In the genomic region with DNA sequence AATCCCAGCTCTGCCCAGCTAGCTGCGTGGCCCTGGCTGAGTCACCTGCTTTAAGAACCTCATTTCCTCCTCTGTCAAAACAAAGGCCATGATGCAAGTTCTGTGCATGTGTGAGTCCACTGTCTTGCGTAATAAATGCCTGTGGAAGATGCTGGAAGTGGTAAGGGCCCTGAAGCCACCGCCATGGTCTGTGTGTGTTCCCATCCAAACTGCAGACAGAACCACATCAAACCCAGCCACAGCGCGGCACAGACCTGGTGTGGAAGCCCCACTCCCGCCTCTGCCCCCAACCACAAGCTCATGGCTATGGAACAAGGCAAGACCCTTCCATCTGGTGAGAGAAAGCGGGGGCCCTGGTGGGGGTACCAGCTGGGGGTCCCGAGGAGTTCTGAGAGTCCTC, we compare ENCODE assay signal across 11 cellular contexts. TPM values are rescaled to one million over a fixed set of nuclear protein-coding genes. Genes with fewer than 3 reads are reported as not detected.
DNase-seq lines count a peak whose midpoint lies in the region; ATAC-seq, FAIRE-seq and TF ChIP-seq lines count a peak whose summit lies in the region.
"Had no signal": no experiment of that assay in that cellular context is flagged by ENCODE, and none has a peak within 500 bp of the region (broad histone marks: within the 10 kb centered on the region; RNA-seq: fewer than 3 reads in every experiment).

No MANE protein-coding gene starts in this region.

- H2BK20ac ChIP-seq in IMR-90 (ENCODE audit: low read depth, low read length), result no peak overlapping the region

- H3K4ac ChIP-seq in IMR-90 (ENCODE audit: low read depth, low read length), result peak overlapping the region; percentile 17; the same call in 1 of the 2 replicates

- CTCF ChIA-PET in BJ (lab: Yijun Ruan, JAX), result interaction anchor here (1.3 to 1.8 kb wide), 4 partner anchors 11 to 72 kb away, joined by 3 to 7 read pairs (median 4); no protein-coding TSS in a partner anchor
- CTCF ChIA-PET in IMR-90 (lab: Yijun Ruan, JAX), result no interaction called here
- CTCF ChIA-PET in HepG2 (lab: Yijun Ruan, JAX; ENCODE audit: low intra/inter-chr PET ratio, low total read pairs), result no interaction called here

- no peaks in the 10 kb centered on the region for H3K79me1 ChIP-seq in IMR-90 (ENCODE audit: low read depth in 1 of 2, low read length in 2 of 2)

- TF ChIP-seq POLR2A in IMR-90 (IDR thresholded peaks at IDR 0.05; ENCODE audit: low read depth, low read length) (no peak), adrenal gland (IDR thresholded peaks at IDR 0.05) (no peak), HepG2 (IDR thresholded peaks at IDR 0.05; ENCODE audit: insufficient read depth in 1 of 2, low read depth in 2 of 2, low read length in 2 of 2) (no peak)

- intact Hi-C loops in IMR-90 (cut with micrococcal nuclease), result no loop called here
- intact Hi-C loops in adrenal gland (cut with DNase I), result no loop called here
- intact Hi-C loops in HepG2 (cut with micrococcal nuclease; ENCODE audit: unreplicated experiment), result no loop called here

- no peak overlapping the region; the same call in 1 of the 2 replicates for H4K91ac ChIP-seq in IMR-90 (ENCODE audit: insufficient read depth, low read depth, low read length)

- H3K79me2 ChIP-seq in HepG2 (ENCODE audit: insufficient read depth, low read length) (no peaks in the 10 kb centered on the region), MM.1S (ENCODE audit: low read length) (no peaks in the 10 kb centered on the region)

- no peaks in the 10 kb centered on the region for H3K9me2 ChIP-seq in MM.1S (replicated peaks; ENCODE audit: insufficient read depth, low read length)

- no peak overlapping the region for H2AK5ac ChIP-seq in IMR-90 (ENCODE audit: low read depth, low read length)

- H3F3A ChIP-seq in MM.1S (ENCODE audit: insufficient read depth, low read length), result no peaks in the 10 kb centered on the region

- BruUV-seq in IMR-90 (replicated peaks; lab: Mats Ljungman, UMichigan) (no TSS peak), HepG2 (replicated peaks; lab: Mats Ljungman, UMichigan) (no TSS peak)

- in situ Hi-C loops in IMR-90 (cut with MboI; ENCODE audit: low sequenced_read_pairs), result no loop called here
- in situ Hi-C loops in HepG2 (cut with HindIII; ENCODE audit: extremely low pct_ligation_motif_present, low pct_unique_long_range_greater_than_20kb), result no loop called here

- H3K14ac ChIP-seq in IMR-90 (replicated peaks; ENCODE audit: low read depth, low read length), result no peak overlapping the region

- H3K56ac ChIP-seq in IMR-90 (ENCODE audit: extremely low read depth, insufficient read depth, low read length), result no peak overlapping the region

- POLR2A ChIA-PET in BJ (lab: Charles Lee), result no interaction called here
- POLR2A ChIA-PET in IMR-90 (lab: Charles Lee; ENCODE audit: unreplicated experiment), result no interaction called here
- POLR2A ChIA-PET in HepG2 (lab: Yijun Ruan, JAX), result interaction anchor here (3.6 kb wide), 1 partner anchor 20 kb away, joined by 11 read pairs; no protein-coding TSS in a partner anchor

- H3K9ac ChIP-seq in IMR-90 (ENCODE audit: low read depth, low read length) (no peak overlapping the region), HepG2 (ENCODE audit: insufficient read depth, low read depth, low read length) (no peak overlapping the region), MM.1S (ENCODE audit: low read length) (no peak overlapping the region)

- H3K27ac ChIP-seq in IMR-90 (ENCODE audit: insufficient read depth, low read length) (no peak overlapping the region), adrenal gland (no peak overlapping the region), HepG2 (ENCODE audit: extremely low read length, insufficient read depth, low read length) (no peak overlapping the region), MM.1S (ENCODE audit: low read length) (no peak overlapping the region)

- ATAC-seq in IMR-90 (ENCODE audit: low read depth) (peak; percentile 49), HepG2 (peak; percentile 10; the same call in 2 of the 3 replicates), HG03571 (IDR thresholded peaks at IDR 0.05; ENCODE audit: unreplicated experiment) (no peak)
- ATAC-seq in activated CD4-positive, CD25-positive, alpha-beta regulatory T cell treated with anti-CD3 and anti-CD28 coated beads, Interleukin-2, amount 50 U/mL, for 24 hours, result no peak

- H3K4me1 ChIP-seq in IMR-90 (ENCODE audit: control insufficient read depth, insufficient read depth, low read length) (peaks cover 7% of the 10 kb centered on the region; the same call in 1 of the 2 replicates), adrenal gland (replicated peaks in 1 of 2) (no peaks in the 10 kb centered on the region), HepG2 (ENCODE audit: insufficient read depth, low read length) (peaks cover 25% of the 10 kb centered on the region), MM.1S (ENCODE audit: low read length) (no peaks in the 10 kb centered on the region)

- H3K4me3 ChIP-seq in BJ (ENCODE audit: low read depth, low read length), result no peak overlapping the region
- no peak overlapping the region for H3K4me3 ChIP-seq in IMR-90 (ENCODE audit: insufficient read depth, low read depth, low read length)
- no peak overlapping the region for H3K4me3 ChIP-seq in adrenal gland
- no peak overlapping the region for H3K4me3 ChIP-seq in HepG2 (replicated peaks in 1 of 3; ENCODE audit: insufficient read depth in 1 of 3, low read depth in 2 of 3, low read length in 3 of 3)
- no peak overlapping the region for H3K4me3 ChIP-seq in MM.1S (ENCODE audit: low read length)

- H3K23ac ChIP-seq in IMR-90 (ENCODE audit: low read depth, low read length), result no peak overlapping the region

- peaks cover 6% of the 10 kb centered on the region for H3K27me3 ChIP-seq in BJ (ENCODE audit: control insufficient read depth, insufficient read depth, low read length)
- H3K27me3 ChIP-seq in IMR-90 (ENCODE audit: control insufficient read depth, insufficient read depth, low read length), result peaks cover 19% of the 10 kb centered on the region
- no peaks in the 10 kb centered on the region for H3K27me3 ChIP-seq in adrenal gland
- peaks cover 2 to 22% of the 10 kb centered on the region in 2 experiments; a peak in 4 of 5 replicates for H3K27me3 ChIP-seq in HepG2 (ENCODE audit: control insufficient read depth in 1 of 2, insufficient read depth in 2 of 2, low read length in 2 of 2)
- H3K27me3 ChIP-seq in MM.1S (replicated peaks; ENCODE audit: insufficient read depth, low read length), result peaks cover 27% of the 10 kb centered on the region

- H2BK15ac ChIP-seq in IMR-90 (ENCODE audit: low read depth, low read length), result no peak overlapping the region

- H2AFZ ChIP-seq in IMR-90 (replicated peaks; ENCODE audit: low read length, poor library complexity) (peak overlapping the region; percentile 4), HepG2 (ENCODE audit: low read length) (no peak overlapping the region), MM.1S (ENCODE audit: low read length) (no peak overlapping the region)

- H3K9me3 ChIP-seq in IMR-90 (ENCODE audit: control insufficient read depth, insufficient read depth, low read length) (no peaks in the 10 kb centered on the region), adrenal gland (replicated peaks in 1 of 3) (no peaks in the 10 kb centered on the region), HepG2 (ENCODE audit: low read length) (no peaks in the 10 kb centered on the region), MM.1S (replicated peaks; ENCODE audit: insufficient read depth, low read length) (no peaks in the 10 kb centered on the region)

- WGBS in IMR-90 (ENCODE audit: extremely low coverage in 2 of 2, insufficient read length in 1 of 2), 2 experiments, result no CpG with 5 or more reads among the region's 8 CpGs
- 81 to 85% (median 84%) methylated on average over 6 to 8 of the region's 8 CpGs for WGBS in adrenal gland, 4 donors
- 18% methylated on average over 6 of the region's 8 CpGs for WGBS in HepG2 (ENCODE audit: low lambda C conversion rate)

- TF ChIP-seq EP300 in HepG2 (IDR thresholded peaks at IDR 0.05; ENCODE audit: low read depth in 2 of 2, low read length in 2 of 2) (peak in 1 of 2 experiments; percentile 52; a peak in 2 of 4 replicates), HepG2 (CRISPR knock-in tag; IDR thresholded peaks at IDR 0.05; ENCODE audit: borderline replicate concordance) (no peak)

- TF ChIP-seq RAD21 in IMR-90 (IDR thresholded peaks at IDR 0.05; ENCODE audit: low read length) (no peak), HepG2 (CRISPR knock-in tag; IDR thresholded peaks at IDR 0.05) (no peak)

- H3K9me1 ChIP-seq in IMR-90 (ENCODE audit: insufficient read depth, low read length), result 0 out of 2 replicates have a peak, but pooled peaks cover 4% of the 10 kb centered on the region

- H4K20me1 ChIP-seq in IMR-90 (ENCODE audit: insufficient read depth, low read length) (no peaks in the 10 kb centered on the region), HepG2 (ENCODE audit: insufficient read depth, low read length) (no peaks in the 10 kb centered on the region), MM.1S (ENCODE audit: insufficient read depth, low read length) (no peaks in the 10 kb centered on the region)

- peak; percentile 41 for DNase-seq in BJ (ENCODE audit: low read depth)
- peak; percentile 95 for DNase-seq in IMR-90
- DNase-seq in adrenal gland, result peak in 4 of 7 donors; percentile 25 to 41 (median 34)
- peak; percentile 75 for DNase-seq in HepG2 (ENCODE audit: low spot score)
- DNase-seq in activated naive CD4-positive, alpha-beta T cell treated with anti-CD3 and anti-CD28 coated beads, Interleukin-2, amount 50 U/mL, for 16 hours, result no peak
- no peak for DNase-seq in MM.1S
- DNase-seq: activated gamma-delta T cell treated with Interleukin-2 at 50 U/mL for 16 hours, hippocampal formation had no signal

- H4K8ac ChIP-seq in IMR-90 (ENCODE audit: low read depth in 2 of 2, low read length in 2 of 2), result peak overlapping the region in 1 of 2 experiments; percentile 69; a peak in 2 of 4 replicates

- FAIRE-seq in HepG2 (lab: Jason Lieb, UNC), result no peak

- dilution Hi-C loops in IMR-90 (cut with HindIII; ENCODE audit: low sequenced_read_pairs, unreplicated experiment), result no loop called here

- H4K5ac ChIP-seq in IMR-90 (ENCODE audit: low read depth, low read length), result no peak overlapping the region

- 0 out of 2 replicates have a peak overlapping the region, but pooled peaks have one; percentile 2 for H2BK120ac ChIP-seq in IMR-90 (ENCODE audit: low read depth, low read length)

- H3K4me2 ChIP-seq in IMR-90 (ENCODE audit: low read depth, low read length) (no peak overlapping the region), HepG2 (ENCODE audit: low read depth, low read length) (peak overlapping the region; percentile 53; the same call in 1 of the 2 replicates), MM.1S (ENCODE audit: low read depth, low read length) (no peak overlapping the region)

- H3K18ac ChIP-seq in IMR-90 (ENCODE audit: low read depth, low read length), result no peak overlapping the region

- TF ChIP-seq CTCF in BJ (IDR thresholded peaks at IDR 0.05; ENCODE audit: insufficient read depth, low read depth, low read length) (no peak), IMR-90 (conservative IDR thresholded peaks at IDR 0.05; ENCODE audit: low read depth, low read length) (no peak), adrenal gland (IDR thresholded peaks at IDR 0.05) (no peak), HepG2 (CRISPR knock-in tag; IDR thresholded peaks at IDR 0.05) (no peak), MM.1S (IDR thresholded peaks at IDR 0.05; ENCODE audit: low read length) (no peak)

- H2BK5ac ChIP-seq in IMR-90 (ENCODE audit: low read depth, low read length, poor library complexity, severe bottlenecking), result no peak overlapping the region

- H2AK9ac ChIP-seq in IMR-90 (replicated peaks; ENCODE audit: low read depth, low read length, poor library complexity), result peak overlapping the region; percentile 1

- H3K36me3 ChIP-seq in BJ (ENCODE audit: control insufficient read depth, insufficient read depth, low read length) (no peaks in the 10 kb centered on the region), IMR-90 (ENCODE audit: control insufficient read depth, insufficient read depth, low read length) (no peaks in the 10 kb centered on the region), adrenal gland (replicated peaks in 1 of 2) (no peaks in the 10 kb centered on the region), HepG2 (replicated peaks in 1 of 2; ENCODE audit: control insufficient read depth in 1 of 2, insufficient read depth in 2 of 2, low read length in 2 of 2) (no peaks in the 10 kb centered on the region), MM.1S (replicated peaks; ENCODE audit: insufficient read depth, low read length) (no peaks in the 10 kb centered on the region)

RNA-seq across cellular contexts. Expression of a gene that starts 26.0 kb away (rescaled TPM):
- polyA plus RNA-seq in BJ (2011; rRNA removed) (0.06 and 0.15 TPM in 2 replicates), IMR-90 (2012; rRNA removed) (0.26 and 0.27 TPM in 2 replicates), adrenal gland (1 to 10 TPM in 2 of 3 donors, under 1 TPM in 1; 0.22 to 1.9 (median 1.7) TPM), HepG2 (2011; rRNA removed) (0.21 TPM in 1 of 2 replicates, not detected in the other)
- polyA minus RNA-seq in BJ (2011; rRNA and poly(A)+ RNA removed), result 0.33 TPM in 1 of 2 replicates, not detected in the other
- total RNA-seq in IMR-90 (2012; rRNA removed) (under 0.01 TPM in 1 of 2 replicates, not detected in the other), adrenal gland (under 1 TPM in 5 of 8 donors, not detected in 3; 0.14 to 0.55 (median 0.32) TPM), HepG2 (2016; rRNA removed; fragmentation: Illumina TruSeq; extraction: Trizol) (0.49 TPM in 1 of 2 replicates, not detected in the other)
- polyA plus RNA-seq in IMR-90 (2012; cell fraction: cytosol; rRNA removed), result 0.25 and 0.44 TPM in 2 replicates
- polyA plus RNA-seq in IMR-90 (2012; cell fraction: nucleus; rRNA removed; ENCODE audit: low replicate concordance), result 0.65 and 1.1 TPM in 2 replicates
- total RNA-seq in HepG2 (2016; cell fraction: cytosol; rRNA removed; fragmentation: Illumina TruSeq; extraction: Trizol; ENCODE audit: low read depth), result not detected in 2 replicates
- not detected in 2 replicates for total RNA-seq in HepG2 (2016; cell fraction: insoluble cytoplasmic fraction; rRNA removed; fragmentation: Illumina TruSeq; extraction: Trizol)
- not detected in 2 replicates for total RNA-seq in HepG2 (2016; cell fraction: membrane; rRNA removed; fragmentation: Illumina TruSeq; extraction: Trizol)
- not detected in 2 replicates for total RNA-seq in HepG2 (2016; cell fraction: nucleus; rRNA removed; fragmentation: Illumina TruSeq; extraction: Trizol)
- 0.05 TPM in 1 of 2 replicates, not detected in the other for polyA plus RNA-seq in HepG2 (2011; cell fraction: cytosol; rRNA removed)
- polyA plus RNA-seq in HepG2 (2011; cell fraction: nucleus; rRNA removed), result 0.77 and 1.2 TPM in 2 replicates
- not detected in 2 replicates for polyA plus RNA-seq in HepG2 (2012)
- not detected in 2 replicates for polyA plus RNA-seq in HepG2 (2016; cell fraction: cytosol; fragmentation: Illumina TruSeq; extraction: Trizol; ENCODE audit: low read depth)
- polyA plus RNA-seq in HepG2 (2016; cell fraction: insoluble cytoplasmic fraction; fragmentation: Illumina TruSeq; extraction: Trizol; ENCODE audit: low read depth), result not detected in 2 replicates
- polyA plus RNA-seq in HepG2 (2016; cell fraction: membrane; fragmentation: Illumina TruSeq; extraction: Trizol; ENCODE audit: low read depth), result not detected in 2 replicates
- not detected in 2 replicates for polyA plus RNA-seq in HepG2 (2016; cell fraction: nucleus; fragmentation: Illumina TruSeq; extraction: Trizol; ENCODE audit: insufficient read depth, low read depth)
- 0.21 TPM in 1 of 2 replicates, not detected in the other for polyA minus RNA-seq in HepG2 (2011; rRNA and poly(A)+ RNA removed; ENCODE audit: low replicate concordance)
- not detected in 2 replicates for polyA minus RNA-seq in HepG2 (2011; cell fraction: cytosol; rRNA and poly(A)+ RNA removed)
- 0.62 TPM in 1 of 2 replicates, not detected in the other for polyA minus RNA-seq in HepG2 (2011; cell fraction: nucleus; rRNA and poly(A)+ RNA removed)
- total RNA-seq: T-helper 1 cell treated with Interleukin-12 subunit alpha and Interleukin-12 subunit beta and Interleukin-4 antibody, amounts not matched to agents 30 ng/mL and 1 ng/mL, for 36 hours had no signal

RNA-seq across cellular contexts. Expression of a gene that starts 41.0 kb away (rescaled TPM):
- polyA plus RNA-seq in BJ (2011; rRNA removed), result 2.0 and 5.1 TPM in 2 replicates
- polyA minus RNA-seq in BJ (2011; rRNA and poly(A)+ RNA removed), result 1.4 and 2.6 TPM in 2 replicates
- 0.83 and 0.90 TPM in 2 replicates for total RNA-seq in IMR-90 (2012; rRNA removed)
- 6.4 and 7.4 TPM in 2 replicates for polyA plus RNA-seq in IMR-90 (2012; rRNA removed)
- 3.1 and 4.1 TPM in 2 replicates for polyA plus RNA-seq in IMR-90 (2012; cell fraction: cytosol; rRNA removed)
- polyA plus RNA-seq in IMR-90 (2012; cell fraction: nucleus; rRNA removed; ENCODE audit: low replicate concordance), result 4.1 and 9.2 TPM in 2 replicates
- 10 to 100 TPM; 16.1 to 64.9 (median 19.3) TPM for total RNA-seq in adrenal gland
- polyA plus RNA-seq in adrenal gland, result 10 to 100 TPM; 16.9 to 39.7 (median 18.5) TPM
- total RNA-seq in HepG2 (2016; rRNA removed; fragmentation: Illumina TruSeq; extraction: Trizol), result 18.1 and 27.1 TPM in 2 replicates
- 11.4 and 11.5 TPM in 2 replicates for total RNA-seq in HepG2 (2016; cell fraction: cytosol; rRNA removed; fragmentation: Illumina TruSeq; extraction: Trizol; ENCODE audit: low read depth)
- total RNA-seq in HepG2 (2016; cell fraction: insoluble cytoplasmic fraction; rRNA removed; fragmentation: Illumina TruSeq; extraction: Trizol), result 18.2 and 24.7 TPM in 2 replicates
- total RNA-seq in HepG2 (2016; cell fraction: membrane; rRNA removed; fragmentation: Illumina TruSeq; extraction: Trizol), result 21.9 and 22.1 TPM in 2 replicates
- 32.7 and 36.4 TPM in 2 replicates for total RNA-seq in HepG2 (2016; cell fraction: nucleus; rRNA removed; fragmentation: Illumina TruSeq; extraction: Trizol)
- 20.5 and 26.5 TPM in 2 replicates for polyA plus RNA-seq in HepG2 (2011; rRNA removed)
- polyA plus RNA-seq in HepG2 (2011; cell fraction: cytosol; rRNA removed), result 14.6 and 23.2 TPM in 2 replicates
- polyA plus RNA-seq in HepG2 (2011; cell fraction: nucleus; rRNA removed), result 50.0 and 59.1 TPM in 2 replicates
- polyA plus RNA-seq in HepG2 (2012), result 20.8 and 24.1 TPM in 2 replicates
- 5.0 and 5.2 TPM in 2 replicates for polyA plus RNA-seq in HepG2 (2016; cell fraction: cytosol; fragmentation: Illumina TruSeq; extraction: Trizol; ENCODE audit: low read depth)
- 24.2 and 30.6 TPM in 2 replicates for polyA plus RNA-seq in HepG2 (2016; cell fraction: insoluble cytoplasmic fraction; fragmentation: Illumina TruSeq; extraction: Trizol; ENCODE audit: low read depth)
- polyA plus RNA-seq in HepG2 (2016; cell fraction: membrane; fragmentation: Illumina TruSeq; extraction: Trizol; ENCODE audit: low read depth), result 6.9 and 8.0 TPM in 2 replicates
- polyA plus RNA-seq in HepG2 (2016; cell fraction: nucleus; fragmentation: Illumina TruSeq; extraction: Trizol; ENCODE audit: insufficient read depth, low read depth), result 47.7 and 49.4 TPM in 2 replicates
- polyA minus RNA-seq in HepG2 (2011; rRNA and poly(A)+ RNA removed; ENCODE audit: low replicate concordance), result 5.0 and 29.3 TPM in 2 replicates
- 11.4 and 16.2 TPM in 2 replicates for polyA minus RNA-seq in HepG2 (2011; cell fraction: cytosol; rRNA and poly(A)+ RNA removed)
- polyA minus RNA-seq in HepG2 (2011; cell fraction: nucleus; rRNA and poly(A)+ RNA removed), result 49.3 and 51.1 TPM in 2 replicates

RNA-seq across cellular contexts. Expression of a gene that starts 48.5 kb away (rescaled TPM):
- polyA plus RNA-seq in BJ (2011; rRNA removed) (not detected in 2 replicates), IMR-90 (2012; rRNA removed) (not detected in 2 replicates), adrenal gland (under 1 TPM in 2 of 3 donors, not detected in 1; 0.07 to 0.31 TPM), HepG2 (2011; rRNA removed) (0.37 and 0.61 TPM in 2 replicates)
- not detected in 2 replicates for polyA minus RNA-seq in BJ (2011; rRNA and poly(A)+ RNA removed)
- total RNA-seq in IMR-90 (2012; rRNA removed) (not detected in 2 replicates), adrenal gland (1 to 10 TPM in 1 of 8 donors, under 1 TPM in 2, not detected in 5; 0.55 to 1.1 (median 0.65) TPM), HepG2 (2016; rRNA removed; fragmentation: Illumina TruSeq; extraction: Trizol) (0.24 TPM in 1 of 2 replicates, not detected in the other)
- polyA plus RNA-seq in IMR-90 (2012; cell fraction: cytosol; rRNA removed), result not detected in 2 replicates
- polyA plus RNA-seq in IMR-90 (2012; cell fraction: nucleus; rRNA removed; ENCODE audit: low replicate concordance), result not detected in 2 replicates
- total RNA-seq in HepG2 (2016; cell fraction: cytosol; rRNA removed; fragmentation: Illumina TruSeq; extraction: Trizol; ENCODE audit: low read depth), result not detected in 2 replicates
- total RNA-seq in HepG2 (2016; cell fraction: insoluble cytoplasmic fraction; rRNA removed; fragmentation: Illumina TruSeq; extraction: Trizol), result not detected in 2 replicates
- 0.31 TPM in 1 of 2 replicates, not detected in the other for total RNA-seq in HepG2 (2016; cell fraction: membrane; rRNA removed; fragmentation: Illumina TruSeq; extraction: Trizol)
- total RNA-seq in HepG2 (2016; cell fraction: nucleus; rRNA removed; fragmentation: Illumina TruSeq; extraction: Trizol), result not detected in 2 replicates
- polyA plus RNA-seq in HepG2 (2011; cell fraction: cytosol; rRNA removed), result 0.30 and 0.38 TPM in 2 replicates
- polyA plus RNA-seq in HepG2 (2011; cell fraction: nucleus; rRNA removed), result 0.16 and 0.71 TPM in 2 replicates
- 0.13 TPM in 1 of 2 replicates, not detected in the other for polyA plus RNA-seq in HepG2 (2012)
- not detected in 2 replicates for polyA plus RNA-seq in HepG2 (2016; cell fraction: cytosol; fragmentation: Illumina TruSeq; extraction: Trizol; ENCODE audit: low read depth)
- polyA plus RNA-seq in HepG2 (2016; cell fraction: insoluble cytoplasmic fraction; fragmentation: Illumina TruSeq; extraction: Trizol; ENCODE audit: low read depth), result not detected in 2 replicates
- not detected in 2 replicates for polyA plus RNA-seq in HepG2 (2016; cell fraction: membrane; fragmentation: Illumina TruSeq; extraction: Trizol; ENCODE audit: low read depth)
- polyA plus RNA-seq in HepG2 (2016; cell fraction: nucleus; fragmentation: Illumina TruSeq; extraction: Trizol; ENCODE audit: insufficient read depth, low read depth), result not detected in 2 replicates
- polyA minus RNA-seq in HepG2 (2011; rRNA and poly(A)+ RNA removed; ENCODE audit: low replicate concordance), result 0.36 TPM in 1 of 2 replicates, not detected in the other
- not detected in 2 replicates for polyA minus RNA-seq in HepG2 (2011; cell fraction: cytosol; rRNA and poly(A)+ RNA removed)
- not detected in 2 replicates for polyA minus RNA-seq in HepG2 (2011; cell fraction: nucleus; rRNA and poly(A)+ RNA removed)
- total RNA-seq: T-helper 1 cell treated with Interleukin-12 subunit alpha and Interleukin-12 subunit beta and Interleukin-4 antibody, amounts not matched to agents 30 ng/mL and 1 ng/mL, for 36 hours had no signal

Comparison
In these comparisons a context has a peak if more than half of its experiments do, and no peak if none do; other contexts are left out.
1. DNase-seq: peak in BJ (single experiment), IMR-90 (single experiment), adrenal gland (4 of 7) and HepG2 (single experiment); none in activated naive CD4-positive, alpha-beta T cell treated with anti-CD3 and anti-CD28 coated beads, Interleukin-2, amount 50 U/mL, for 16 hours (single experiment) and MM.1S (single experiment).
2. ATAC-seq: peak in IMR-90 (single experiment) and HepG2 (single experiment); none in HG03571 (single experiment) and activated CD4-positive, CD25-positive, alpha-beta regulatory T cell treated with anti-CD3 and anti-CD28 coated beads, Interleukin-2, amount 50 U/mL, for 24 hours (0 of 2).